ENCODE assay signal across 8 cellular contexts in genomic region chr19:34501339-34502320, GRCh38.
A peak's percentile ranks its signal among the peaks of the same experiment; 100 is the strongest.
DNase-seq lines count a peak whose midpoint lies in the region; ATAC-seq, FAIRE-seq and TF ChIP-seq lines count a peak whose summit lies in the region.

No MANE protein-coding gene starts in this region.

- peak; percentile 90 for ATAC-seq in HG03103 (IDR thresholded peaks at IDR 0.05; ENCODE audit: low read depth, unreplicated experiment)

- peak; percentile 91 for FAIRE-seq in GM18507 (lab: Jason Lieb, UNC)

- DNase-seq in 8988T (peak; percentile 99), GM18507 (ENCODE audit: extremely low spot score, insufficient read length, low read depth) (peak; percentile 89), NCI-H2196 (lab: John Stamatoyannopoulos, UW; ENCODE audit: unreplicated experiment) (peak; percentile 89), T47D (ENCODE audit: low read depth in 1 of 2, low spot score in 1 of 2) (peak; percentile 85 to 87), inferior parietal cortex (ENCODE audit: extremely low spot score) (peak; percentile 90)
- DNase-seq in stimulated activated CD4-positive, alpha-beta T cell treated with anti-CD3 and anti-CD28 coated beads, Interleukin-15, amount 100 ng/mL, for 24 hours = peak; percentile 92

- no peak overlapping the region for H3K4me3 ChIP-seq in WI38 (ENCODE audit: low read depth, low read length)

- in situ Hi-C loops in T47D (cut with HindIII; ENCODE audit: low pct_unique_long_range_greater_than_20kb, low sequenced_read_pairs) = no loop called here

- TF ChIP-seq CTCF in WI38 (IDR thresholded peaks at IDR 0.05; ENCODE audit: low read depth, low read length) = peak; percentile 100
